In genomic region chr12:119592232-119592631, GRCh38 we compare ENCODE assay signal across 28 cellular contexts. TPM values are rescaled to one million over a fixed set of nuclear protein-coding genes. Genes with fewer than 3 reads are reported as not detected.
DNase-seq lines count a peak whose midpoint lies in the region; ATAC-seq and TF ChIP-seq lines count a peak whose summit lies in the region.
"Had no signal": no experiment of that assay in that cellular context is flagged by ENCODE, and none has a peak within 500 bp of the region (broad histone marks: within the 10 kb centered on the region; RNA-seq: fewer than 3 reads in every experiment).

No MANE protein-coding gene starts in this region.

- H3K4me3 Mint-ChIP-seq in MCF 10A (ENCODE audit: unreplicated experiment) = no peak overlapping the region
- H3K4me3 Mint-ChIP-seq: activated T-helper 1 cell treated with anti-CD3 and anti-CD28 coated beads, Interleukin-12 subunit alpha, Interleukin-12 subunit beta, Interleukin-2, Interleukin-4 antibody, amounts not matched to agents 30 ng/mL and 10 ng/mL and 1 ng/mL, durations not matched to agents 14 hours and 24 hours and 36 hours had no signal

- H3K9ac ChIP-seq in mammary epithelial cell (ENCODE audit: insufficient read depth, low read length) (no peak overlapping the region), SK-N-SH (no peak overlapping the region), skeletal muscle satellite cell (ENCODE audit: low read depth, low read length) (no peak overlapping the region)

- TF ChIP-seq EP300 in SK-N-SH (IDR thresholded peaks at IDR 0.05; ENCODE audit: borderline replicate concordance in 1 of 2, low read depth in 1 of 2, low read length in 1 of 2) (peak in 1 of 2 experiments; percentile 34; a peak in 1 of 4 replicates), esophagus muscularis mucosa (IDR thresholded peaks at IDR 0.05) (no peak)

- H3K27me3 ChIP-seq in mammary epithelial cell (ENCODE audit: insufficient read depth, low read length) (peaks cover 18% of the 10 kb centered on the region), SK-N-SH (ENCODE audit: insufficient read depth) (no peaks in the 10 kb centered on the region), esophagus muscularis mucosa (peaks cover 0 to 71% (median 5%) of the 10 kb centered on the region in 4 donors), skeletal muscle satellite cell (ENCODE audit: control insufficient read depth, insufficient read depth, low read length) (no peaks in the 10 kb centered on the region), aorta (ENCODE audit: control insufficient read depth in 1 of 2, insufficient read depth in 2 of 2, low read length in 1 of 2) (no peaks in the 10 kb centered on the region)
- H3K27me3 ChIP-seq: ascending aorta had no signal

- H3K4me2 ChIP-seq in mammary epithelial cell (ENCODE audit: insufficient read depth, low read depth, low read length) (no peak overlapping the region), SK-N-SH (0 out of 2 replicates have a peak overlapping the region, but pooled peaks have one; percentile 14), skeletal muscle satellite cell (ENCODE audit: low read length) (peak overlapping the region; percentile 89)
- H3K4me2 ChIP-seq: A549 had no signal

- H4K20me1 ChIP-seq in mammary epithelial cell (ENCODE audit: insufficient read depth, low read length) (no peaks in the 10 kb centered on the region), SK-N-SH (ENCODE audit: insufficient read depth) (no peaks in the 10 kb centered on the region)

- in situ Hi-C loops in mammary epithelial cell (cut with MboI; ENCODE audit: low sequenced_read_pairs in 2 of 2) = no loop called here

- dilution Hi-C loops in mammary epithelial cell (cut with HindIII; ENCODE audit: low sequenced_read_pairs) = no loop called here

- ATAC-seq in aorta (ENCODE audit: low FRiP score) = no peak
- ATAC-seq: A549, esophagus mucosa had no signal

- peak; percentile 14 for DNase-seq in MCF 10A (ENCODE audit: unreplicated experiment)
- no peak for DNase-seq in mammary epithelial cell
- peak; percentile 62 for DNase-seq in SK-N-SH
- peak; percentile 24 for DNase-seq in esophagus muscularis mucosa (ENCODE audit: extremely low spot score)
- no peak for DNase-seq in aorta
- no peak for DNase-seq in T-helper 1 cell
- DNase-seq in COLO668 (lab: John Stamatoyannopoulos, UW; ENCODE audit: unreplicated experiment) = no peak
- DNase-seq: activated CD4-positive, alpha-beta T cell treated with anti-CD3 and anti-CD28 coated beads for 48 hours; BE2C; cerebellar nuclear complex; COR-L47; DND-41; IMR-90; mesenchymal stem cell; MM.1S; NCI-H1436 treated with DMSO at 0.1 percent for 48 hours; NCI-H524 treated with DMSO at 0.1 percent for 48 hours; occipital lobe; SHP77; stimulated activated CD4-positive, alpha-beta T cell treated with anti-CD3 and anti-CD28 coated beads, Interleukin-12 subunit alpha, Interleukin-12 subunit beta, amount 100 ng/mL, for 4 hours; transverse colon had no signal

- H3K27ac ChIP-seq in mammary epithelial cell (ENCODE audit: insufficient read depth, low read depth, low read length) (no peak overlapping the region), SK-N-SH (ENCODE audit: low read depth in 2 of 2, low read length in 1 of 2) (0 out of 4 replicates have a peak overlapping the region, but pooled peaks of 1 of the 2 experiments have one; percentile 3), esophagus muscularis mucosa (replicated peaks in 1 of 4) (no peak overlapping the region), aorta (ENCODE audit: low read depth in 1 of 2, low read length in 2 of 2) (no peak overlapping the region)
- H3K27ac ChIP-seq: A549, ascending aorta, HL-60, transverse colon had no signal

- no peaks in the 10 kb centered on the region for H3K9me3 Mint-ChIP-seq in MCF 10A (ENCODE audit: unreplicated experiment)
- H3K9me3 Mint-ChIP-seq: activated T-helper 1 cell treated with anti-CD3 and anti-CD28 coated beads, Interleukin-12 subunit alpha, Interleukin-12 subunit beta, Interleukin-2, Interleukin-4 antibody, amounts not matched to agents 30 ng/mL and 10 ng/mL and 1 ng/mL, durations not matched to agents 14 hours and 24 hours and 36 hours had no signal

- BruUV-seq in MCF 10A (replicated peaks; lab: Mats Ljungman, UMichigan) (no TSS peak), mammary epithelial cell (replicated peaks; lab: Mats Ljungman, UMichigan) (no TSS peak)

- intact Hi-C loops in MCF 10A (cut with micrococcal nuclease) = no loop called here
- intact Hi-C loops in mammary epithelial cell (cut with micrococcal nuclease) = no loop called here
- intact Hi-C loops in esophagus muscularis mucosa (cut with DNase I) = no loop called here
- intact Hi-C loops in aorta (cut with DNase I) = no loop called here

- CTCF ChIA-PET in MCF 10A (lab: Yijun Ruan, JAX) = interaction anchor here (0.6 to 0.7 kb wide), 3 partner anchors 26 to 298 kb away, joined by 3 to 4 read pairs (median 4); no protein-coding TSS in a partner anchor
- CTCF ChIA-PET in mammary epithelial cell (lab: Charles Lee; ENCODE audit: low non-redundant PET) = no interaction called here
- CTCF ChIA-PET in SK-N-SH (lab: Yijun Ruan, JAX) = no interaction called here

- H3K4me3 ChIP-seq in mammary epithelial cell (replicated peaks in 1 of 3; ENCODE audit: insufficient read depth in 1 of 3, low read depth in 2 of 3, low read length in 3 of 3) = no peak overlapping the region
- H3K4me3 ChIP-seq in SK-N-SH (ENCODE audit: low read depth in 2 of 2, low read length in 1 of 2) = no peak overlapping the region
- H3K4me3 ChIP-seq in esophagus muscularis mucosa = no peak overlapping the region
- H3K4me3 ChIP-seq in skeletal muscle satellite cell (ENCODE audit: low read length) = no peak overlapping the region
- H3K4me3 ChIP-seq in aorta (ENCODE audit: low read length in 2 of 2) = no peak overlapping the region
- H3K4me3 ChIP-seq: A549, ascending aorta, transverse colon had no signal

- no peak overlapping the region for H3K27ac Mint-ChIP-seq in MCF 10A (ENCODE audit: low read depth, unreplicated experiment)
- H3K27ac Mint-ChIP-seq: activated naive CD4-positive, alpha-beta T cell treated with anti-CD3 and anti-CD28 coated beads, Interleukin-2, amount 50 U/mL, for 72 hours; activated T-helper 1 cell treated with anti-CD3 and anti-CD28 coated beads, Interleukin-12 subunit alpha, Interleukin-12 subunit beta, Interleukin-2, Interleukin-4 antibody, amounts not matched to agents 30 ng/mL and 10 ng/mL and 1 ng/mL, durations not matched to agents 14 hours and 24 hours and 36 hours had no signal

- H3K4me1 ChIP-seq in mammary epithelial cell (ENCODE audit: insufficient read depth, low read length) (no peaks in the 10 kb centered on the region), SK-N-SH (ENCODE audit: control insufficient read depth in 1 of 2, insufficient read depth in 2 of 2, low read depth in 1 of 2, low read length in 1 of 2) (peaks cover 6 to 37% of the 10 kb centered on the region in 2 experiments; a peak in 2 of 4 replicates), esophagus muscularis mucosa (peaks cover 0 to 17% (median 3%) of the 10 kb centered on the region in 4 donors), skeletal muscle satellite cell (ENCODE audit: control insufficient read depth, insufficient read depth, low read length) (peaks cover 48% of the 10 kb centered on the region), aorta (ENCODE audit: control insufficient read depth in 1 of 2, insufficient read depth in 2 of 2, low read length in 2 of 2) (no peaks in the 10 kb centered on the region)
- H3K4me1 ChIP-seq: A549, ascending aorta, BE2C, transverse colon had no signal

- H3K36me3 ChIP-seq in mammary epithelial cell (ENCODE audit: insufficient read depth, low read length) (no peaks in the 10 kb centered on the region), SK-N-SH (replicated peaks in 1 of 2; ENCODE audit: control insufficient read depth in 1 of 2, insufficient read depth in 2 of 2, low read length in 1 of 2) (no peaks in the 10 kb centered on the region), esophagus muscularis mucosa (no peaks in the 10 kb centered on the region), skeletal muscle satellite cell (ENCODE audit: insufficient read depth, low read length) (peaks cover 6% of the 10 kb centered on the region), aorta (ENCODE audit: control insufficient read depth in 1 of 2, insufficient read depth in 2 of 2, low read length in 1 of 2) (no peaks in the 10 kb centered on the region)
- H3K36me3 ChIP-seq: ascending aorta, BE2C, transverse colon had no signal

- WGBS in mammary epithelial cell (ENCODE audit: low coverage, missing lambda C conversion rate) = 35% methylated on average over 2 of the region's 2 CpGs
- WGBS in SK-N-SH (ENCODE audit: low lambda C conversion rate) = 4% methylated on average over 2 of the region's 2 CpGs
- 45% methylated on average over 2 of the region's 2 CpGs for WGBS in esophagus muscularis mucosa
- WGBS in aorta, 2 donors = 73 to 77% methylated on average over 2 of the region's 2 CpGs

- H3K9me3 ChIP-seq in mammary epithelial cell (replicated peaks; ENCODE audit: insufficient read depth, low read length) = no peaks in the 10 kb centered on the region
- no peaks in the 10 kb centered on the region for H3K9me3 ChIP-seq in SK-N-SH
- no peaks in the 10 kb centered on the region for H3K9me3 ChIP-seq in esophagus muscularis mucosa
- H3K9me3 ChIP-seq in skeletal muscle satellite cell (replicated peaks; ENCODE audit: low read length) = no peaks in the 10 kb centered on the region
- no peaks in the 10 kb centered on the region for H3K9me3 ChIP-seq in aorta (ENCODE audit: control insufficient read depth, low read length)
- H3K9me3 ChIP-seq: A549, ascending aorta, BE2C, transverse colon had no signal

- H3K9me2 ChIP-seq in SK-N-SH = no peaks in the 10 kb centered on the region

- no peaks in the 10 kb centered on the region for H3K79me2 ChIP-seq in mammary epithelial cell (ENCODE audit: insufficient read depth, low read length)
- no peaks in the 10 kb centered on the region for H3K79me2 ChIP-seq in SK-N-SH (ENCODE audit: insufficient read depth)

- POLR2A ChIA-PET in MCF 10A (lab: Yijun Ruan, JAX) (no interaction called here), SK-N-SH (lab: Yijun Ruan, JAX) (no interaction called here)

- TF ChIP-seq CTCF in MCF 10A (IDR thresholded peaks at IDR 0.05; ENCODE audit: unreplicated experiment) = no peak
- TF ChIP-seq CTCF in mammary epithelial cell (conservative IDR thresholded peaks at IDR 0.05 in 1 of 2, IDR thresholded peaks at IDR 0.05 in 1 of 2; ENCODE audit: extremely low read depth in 1 of 2, insufficient read depth in 1 of 2, low read depth in 1 of 2, low read length in 2 of 2) = no peak
- TF ChIP-seq CTCF in SK-N-SH (IDR thresholded peaks at IDR 0.05) = no peak
- no peak for TF ChIP-seq CTCF in esophagus muscularis mucosa (IDR thresholded peaks at IDR 0.05)

- no peak for TF ChIP-seq RAD21 in SK-N-SH (IDR thresholded peaks at IDR 0.05; ENCODE audit: low read length)

- TF ChIP-seq POLR2A in esophagus muscularis mucosa (IDR thresholded peaks at IDR 0.05; ENCODE audit: low read depth) = no peak

- H2AFZ ChIP-seq in mammary epithelial cell (ENCODE audit: low read depth, low read length) (no peak overlapping the region), SK-N-SH (ENCODE audit: low read depth) (no peak overlapping the region)

- H3F3A ChIP-seq in SK-N-SH (replicated peaks; ENCODE audit: insufficient read depth) = peaks cover 14% of the 10 kb centered on the region

- no peaks in the 10 kb centered on the region for H3K36me3 Mint-ChIP-seq in MCF 10A (ENCODE audit: insufficient read depth, unreplicated experiment)

- peaks cover 11% of the 10 kb centered on the region for H3K4me1 Mint-ChIP-seq in MCF 10A (ENCODE audit: insufficient read depth, unreplicated experiment)

- peaks cover 55% of the 10 kb centered on the region for H3K27me3 Mint-ChIP-seq in MCF 10A (ENCODE audit: insufficient read depth, unreplicated experiment)

RNA-seq across cellular contexts. Expression of gene TMEM233, which starts 1.3 kb away (rescaled TPM):
- total RNA-seq in MCF 10A (2022) (not detected in 2 replicates), mammary epithelial cell (not detected), esophagus muscularis mucosa (under 1 TPM; 0.17 to 0.91 (median 0.46) TPM), aorta (1 to 10 TPM; 1.0 to 2.5 TPM)
- polyA plus RNA-seq in mammary epithelial cell (not detected), SK-N-SH (2012; rRNA removed) (2.3 and 2.6 TPM in 2 replicates), aorta (not detected)
- polyA minus RNA-seq in mammary epithelial cell = not detected
- 4.3 and 4.4 TPM in 2 replicates for polyA plus RNA-seq in SK-N-SH (2012; cell fraction: cytosol; rRNA removed)
- polyA plus RNA-seq in SK-N-SH (2012; cell fraction: nucleus; rRNA removed) = 1.4 and 3.3 TPM in 2 replicates
- total RNA-seq in skeletal muscle satellite cell (2012; rRNA removed) = 6.1 and 7.6 TPM in 2 replicates
- total RNA-seq: activated naive CD4-positive, alpha-beta T cell treated with anti-CD3 and anti-CD28 coated beads, Interleukin-2, amount 50 U/mL, for 72 hours; activated T-helper 1 cell treated with anti-CD3 and anti-CD28 coated beads, Interleukin-12 subunit alpha, Interleukin-12 subunit beta, Interleukin-2, Interleukin-4 antibody, amounts not matched to agents 30 ng/mL and 10 ng/mL and 1 ng/mL, durations not matched to agents 14 hours and 24 hours and 36 hours; ascending aorta; esophagus mucosa; IMR-90; occipital lobe had no signal
- polyA plus RNA-seq: A549, IMR-90 had no signal

Comparison
In these comparisons a context has a peak if more than half of its experiments do, and no peak if none do; other contexts are left out.
1. DNase-seq: peak in MCF 10A (single experiment), SK-N-SH (single experiment) and esophagus muscularis mucosa (single experiment); none in mammary epithelial cell (single experiment), aorta (0 of 2), T-helper 1 cell (0 of 5) and COLO668 (single experiment).